8 cellular contexts compared by ENCODE assay signal in the genomic region with DNA sequence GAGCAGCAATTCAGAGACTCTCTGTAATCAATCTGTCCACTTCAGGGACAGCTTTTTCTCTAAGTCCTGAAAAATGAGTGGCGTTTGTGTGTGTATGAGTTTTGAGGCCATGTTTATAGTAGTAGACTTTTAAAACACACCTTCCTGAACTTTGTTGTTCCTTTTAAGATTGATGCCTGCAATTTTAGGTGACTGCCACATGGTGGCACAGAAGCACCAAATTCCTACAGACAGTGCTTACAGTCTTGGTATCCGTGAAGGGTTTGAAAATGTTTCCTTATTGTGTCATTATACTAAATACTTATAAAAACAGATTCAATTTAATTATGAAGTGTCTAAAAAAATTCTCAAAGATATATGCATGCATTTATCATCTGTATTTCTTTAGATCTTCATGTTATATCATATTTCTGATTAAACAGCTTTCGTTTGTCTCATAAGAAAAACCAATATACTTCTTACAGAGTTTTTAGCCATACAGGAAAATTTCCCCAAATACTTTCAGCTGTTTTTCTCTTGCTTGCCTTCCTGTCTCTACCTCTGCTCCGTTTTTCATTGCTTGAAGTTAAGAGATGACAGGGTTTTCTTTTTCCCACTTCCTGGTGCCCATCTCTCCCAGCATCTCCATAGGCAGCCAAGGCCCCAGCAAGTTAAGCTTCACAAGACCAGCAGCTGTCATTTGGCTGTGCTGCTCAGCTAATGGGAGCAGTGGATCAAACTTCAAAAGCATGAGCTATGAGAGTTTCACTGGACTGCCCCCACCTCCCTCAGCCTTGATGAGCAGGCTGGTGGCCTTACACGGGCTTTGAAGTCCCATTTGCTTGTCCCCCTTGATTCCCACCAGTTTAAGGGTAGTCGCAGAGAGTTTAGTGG.
A peak's percentile ranks its signal among the peaks of the same experiment; 100 is the strongest.
DNase-seq lines count a peak whose midpoint lies in the region; ATAC-seq and TF ChIP-seq lines count a peak whose summit lies in the region.

No MANE protein-coding gene starts in this region.

- peak; percentile 51 for DNase-seq in EL
- DNase-seq in HEK293T (ENCODE audit: extremely low spot score), result peak; percentile 31
- peak; percentile 40 to 54 for DNase-seq in SHP77 (lab: John Stamatoyannopoulos, UW)
- peak; percentile 12 for DNase-seq in hepatic stellate cell (ENCODE audit: low spot score)
- no peak for DNase-seq in activated CD4-positive, alpha-beta T cell treated with anti-CD3 and anti-CD28 coated beads for 4 hours

- ATAC-seq in GM18870 (IDR thresholded peaks at IDR 0.05; ENCODE audit: unreplicated experiment) (no peak), HG02763 (IDR thresholded peaks at IDR 0.05; ENCODE audit: unreplicated experiment) (no peak), HG03457 (IDR thresholded peaks at IDR 0.05; ENCODE audit: unreplicated experiment) (no peak)

- CTCF ChIA-PET in HEK293T (lab: Yijun Ruan, JAX), result interaction anchor here (0.6 kb wide), 1 partner anchor 1712 kb away, joined by 3 read pairs; no protein-coding TSS in a partner anchor

- POLR2A ChIA-PET in HEK293T (lab: Yijun Ruan, JAX), result no interaction called here

TF ChIP-seq in HEK293T, 16 proteins besides CTCF, POLR2A, EP300 and RAD21:
- TF ChIP-seq ZNF384 (IDR thresholded peaks at IDR 0.05) (no peak), LEF1 (IDR thresholded peaks at IDR 0.05; ENCODE audit: borderline replicate concordance) (no peak), ARNT (IDR thresholded peaks at IDR 0.05) (no peak), FOXM1 (IDR thresholded peaks at IDR 0.05; ENCODE audit: borderline replicate concordance) (no peak), L3MBTL2 (conservative IDR thresholded peaks at IDR 0.05) (no peak), TARDBP (IDR thresholded peaks at IDR 0.05) (no peak), ELF4 (IDR thresholded peaks at IDR 0.05) (no peak), HDGF (IDR thresholded peaks at IDR 0.05; ENCODE audit: borderline replicate concordance) (no peak), NFRKB (IDR thresholded peaks at IDR 0.05) (no peak)
- TF ChIP-seq, protein P1, sequence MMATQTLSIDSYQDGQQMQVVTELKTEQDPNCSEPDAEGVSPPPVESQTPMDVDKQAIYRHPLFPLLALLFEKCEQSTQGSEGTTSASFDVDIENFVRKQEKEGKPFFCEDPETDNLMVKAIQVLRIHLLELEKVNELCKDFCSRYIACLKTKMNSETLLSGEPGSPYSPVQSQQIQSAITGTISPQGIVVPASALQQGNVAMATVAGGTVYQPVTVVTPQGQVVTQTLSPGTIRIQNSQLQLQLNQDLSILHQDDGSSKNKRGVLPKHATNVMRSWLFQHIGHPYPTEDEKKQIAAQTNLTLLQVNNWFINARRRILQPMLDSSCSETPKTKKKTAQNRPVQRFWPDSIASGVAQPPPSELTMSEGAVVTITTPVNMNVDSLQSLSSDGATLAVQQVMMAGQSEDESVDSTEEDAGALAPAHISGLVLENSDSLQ (IDR thresholded peaks at IDR 0.05), result no peak

Comparison
In these comparisons a context has a peak if more than half of its experiments do, and no peak if none do; other contexts are left out.
1. DNase-seq: peak in EL (single experiment), HEK293T (single experiment), SHP77 (2 of 2) and hepatic stellate cell (single experiment); none in activated CD4-positive, alpha-beta T cell treated with anti-CD3 and anti-CD28 coated beads for 4 hours (0 of 2).